ENCODE assay signal across 14 cellular contexts in genomic region chr2:25401307-25402021, GRCh38. TPM values are rescaled to one million over a fixed set of nuclear protein-coding genes. Genes with fewer than 3 reads are reported as not detected.
DNase-seq lines count a peak whose midpoint lies in the region; ATAC-seq, FAIRE-seq and TF ChIP-seq lines count a peak whose summit lies in the region.
"Had no signal": no experiment of that assay in that cellular context is flagged by ENCODE, and none has a peak within 500 bp of the region (broad histone marks: within the 10 kb centered on the region; RNA-seq: fewer than 3 reads in every experiment).

No MANE protein-coding gene starts in this region.

- intact Hi-C loops in body of pancreas (cut with DNase I) = no loop called here

- no peak overlapping the region for H3K4me3 ChIP-seq in body of pancreas
- H3K4me3 ChIP-seq in coronary artery = no peak overlapping the region

- peak; percentile 36 for FAIRE-seq in GM18507 (lab: Jason Lieb, UNC)
- no peak for FAIRE-seq in frontal cortex (lab: Jason Lieb, UNC)
- FAIRE-seq: bronchial epithelial cell had no signal

- no peaks in the 10 kb centered on the region for H3K4me1 ChIP-seq in body of pancreas

- WGBS in body of pancreas, 2 donors = 85% methylated on average over 7 of the region's 7 CpGs

- no peaks in the 10 kb centered on the region for H3K9me3 ChIP-seq in body of pancreas
- H3K9me3 ChIP-seq: SK-N-SH had no signal

- DNase-seq in COR-L47 (lab: John Stamatoyannopoulos, UW) (peak; percentile 81), GM18507 (ENCODE audit: extremely low spot score, insufficient read length, low read depth) (no peak), NCI-H2171 (lab: John Stamatoyannopoulos, UW) (peak; percentile 87), body of pancreas (peak in 3 of 4 donors; percentile 24 to 36 (median 34)), frontal cortex (ENCODE audit: low spot score in 2 of 2) (no peak), GOT3 (lab: John Stamatoyannopoulos, UW) (no peak), coronary artery (ENCODE audit: low spot score) (no peak)
- DNase-seq in stimulated activated CD4-positive, alpha-beta T cell treated with anti-CD3 and anti-CD28 coated beads, Interleukin-4, amount 100 ng/mL, for 4 hours = no peak
- DNase-seq: CD4-positive, CD25-positive, alpha-beta regulatory T cell; mesendoderm; NCI-H526 treated with DMSO at 0.1 percent for 48 hours; SK-N-SH had no signal

- H3K27ac ChIP-seq in body of pancreas = no peak overlapping the region
- H3K27ac ChIP-seq in coronary artery = no peak overlapping the region
- H3K27ac ChIP-seq: parathyroid adenoma had no signal

- ATAC-seq in body of pancreas = no peak

- TF ChIP-seq CTCF in body of pancreas (IDR thresholded peaks at IDR 0.05) (no peak), coronary artery (IDR thresholded peaks at IDR 0.05) (no peak)

- no peaks in the 10 kb centered on the region for H3K36me3 ChIP-seq in body of pancreas (replicated peaks in 1 of 2; ENCODE audit: insufficient read depth in 1 of 2, low read depth in 2 of 2)

- no peaks in the 10 kb centered on the region for H3K27me3 ChIP-seq in body of pancreas

- no peak for TF ChIP-seq POLR2A in body of pancreas (IDR thresholded peaks at IDR 0.05)

RNA-seq across cellular contexts. Expression of gene DNMT3A, which starts 59.7 kb away (rescaled TPM):
- 10 to 100 TPM; 18.7 to 27.4 TPM for total RNA-seq in body of pancreas
- total RNA-seq in frontal cortex = 71.3 TPM

Comparison
In these comparisons a context has a peak if more than half of its experiments do, and no peak if none do; other contexts are left out.
1. DNase-seq: peak in COR-L47 (single experiment), NCI-H2171 (single experiment) and body of pancreas (3 of 4); none in GM18507 (single experiment), frontal cortex (0 of 2), GOT3 (single experiment), coronary artery (single experiment) and stimulated activated CD4-positive, alpha-beta T cell treated with anti-CD3 and anti-CD28 coated beads, Interleukin-4, amount 100 ng/mL, for 4 hours (0 of 2).